Comparison of ENCODE assay signal across 19 cellular contexts in the genomic region with DNA sequence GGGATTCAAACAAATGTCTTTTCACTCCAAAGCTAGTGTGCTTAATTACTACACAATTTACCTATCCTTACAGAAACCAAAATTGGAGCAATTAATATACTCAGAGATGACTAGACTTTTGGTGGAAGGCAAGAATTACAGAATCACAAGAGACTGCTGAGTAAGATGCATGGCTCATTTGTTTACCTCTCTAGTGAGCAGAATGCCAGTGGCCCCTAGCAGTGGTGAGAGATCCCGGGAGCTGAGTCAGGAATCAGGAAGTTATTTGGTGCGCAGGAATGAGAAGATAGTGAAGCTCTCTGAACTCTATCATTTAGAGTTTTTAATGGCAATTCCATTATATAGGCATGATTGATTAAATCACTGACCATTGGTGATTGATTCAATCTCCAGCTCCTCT.
DNase-seq lines count a peak whose midpoint lies in the region; ATAC-seq and TF ChIP-seq lines count a peak whose summit lies in the region.
"Had no signal": no experiment of that assay in that cellular context is flagged by ENCODE, and none has a peak within 500 bp of the region (broad histone marks: within the 10 kb centered on the region; RNA-seq: fewer than 3 reads in every experiment).

No MANE protein-coding gene starts in this region.

- peaks cover 6% of the 10 kb centered on the region for H3K4me1 Mint-ChIP-seq in WTC11
- H3K4me1 Mint-ChIP-seq: central memory CD8-positive, alpha-beta T cell; naive B cell; T-helper 17 cell had no signal

- no CpG with 5 or more reads among the region's 2 CpGs for WGBS in trophoblast cell (ENCODE audit: extremely low coverage, insufficient coverage, insufficient read length)

- H3K14ac ChIP-seq in trophoblast cell (ENCODE audit: low read length) = no peak overlapping the region

- no peak overlapping the region for H4K91ac ChIP-seq in trophoblast cell (ENCODE audit: low read depth, low read length)

- H3K36me3 Mint-ChIP-seq in WTC11 = no peaks in the 10 kb centered on the region
- H3K36me3 Mint-ChIP-seq: CD4-positive, CD25-positive, alpha-beta regulatory T cell; naive B cell had no signal

- H3K27me3 Mint-ChIP-seq in WTC11 (ENCODE audit: low read depth) = no peaks in the 10 kb centered on the region
- H3K27me3 Mint-ChIP-seq: CD4-positive, CD25-positive, alpha-beta regulatory T cell; T-helper 17 cell had no signal

- H3K9me3 ChIP-seq in trophoblast cell (ENCODE audit: insufficient read depth, low read depth, low read length) = no peaks in the 10 kb centered on the region
- H3K9me3 ChIP-seq: prostate gland, stomach had no signal

- H4K12ac ChIP-seq in trophoblast cell (ENCODE audit: low read depth, low read length) = no peak overlapping the region

- H2AK5ac ChIP-seq in trophoblast cell (ENCODE audit: low read length) = no peak overlapping the region

- TF ChIP-seq CTCF in fibroblast of mammary gland (conservative IDR thresholded peaks at IDR 0.05; ENCODE audit: control insufficient read depth, insufficient read depth, low read depth, low read length) (no peak), WTC11 (IDR thresholded peaks at IDR 0.05) (no peak)

- H3K4me3 Mint-ChIP-seq in WTC11 = no peak overlapping the region
- H3K4me3 Mint-ChIP-seq: activated naive CD4-positive, alpha-beta T cell treated with anti-CD3 and anti-CD28 coated beads for 36 hours; CD4-positive, CD25-positive, alpha-beta regulatory T cell; central memory CD8-positive, alpha-beta T cell; naive B cell had no signal

- no peak overlapping the region for H2BK120ac ChIP-seq in trophoblast cell (ENCODE audit: insufficient read depth, low read length, poor library complexity)

- H3K4me3 ChIP-seq in fibroblast of mammary gland (ENCODE audit: control insufficient read depth, low read depth, low read length) (no peak overlapping the region), trophoblast cell (ENCODE audit: low read depth, low read length) (no peak overlapping the region)
- H3K4me3 ChIP-seq: prostate gland, stomach had no signal

- CTCF ChIA-PET in WTC11 (lab: Charles Lee) = interaction anchor here (1.2 kb wide), 1 partner anchor 286 kb away, joined by 7 read pairs; no protein-coding TSS in a partner anchor

- H3K18ac ChIP-seq in trophoblast cell (ENCODE audit: low read length) = no peak overlapping the region

- H3K4ac ChIP-seq in trophoblast cell (ENCODE audit: low read depth, low read length) = no peak overlapping the region

- no peak overlapping the region for H3K9ac ChIP-seq in trophoblast cell (ENCODE audit: low read length)

- no peak overlapping the region for H3K4me2 ChIP-seq in trophoblast cell (ENCODE audit: low read length)

- no peaks in the 10 kb centered on the region for H3K79me2 ChIP-seq in trophoblast cell (ENCODE audit: control insufficient read depth, insufficient read depth, low read length, poor library complexity)

- POLR2A ChIA-PET in WTC11 (lab: Charles Lee) = no interaction called here

- peaks cover 0 to 2% of the 10 kb centered on the region in 2 experiments for H3K4me1 ChIP-seq in trophoblast cell (ENCODE audit: control insufficient read depth in 1 of 2, insufficient read depth in 2 of 2, low read length in 2 of 2)
- H3K4me1 ChIP-seq: prostate gland, stomach had no signal

- H3K27ac Mint-ChIP-seq in WTC11 = no peak overlapping the region
- H3K27ac Mint-ChIP-seq: activated naive CD4-positive, alpha-beta T cell treated with anti-CD3 and anti-CD28 coated beads for 36 hours; CD4-positive, CD25-positive, alpha-beta regulatory T cell; naive B cell; T-helper 17 cell had no signal

- DNase-seq in GM04504 (ENCODE audit: low read depth) = peak; percentile 43
- peak; percentile 62 for DNase-seq in amniotic epithelial cell (ENCODE audit: low read depth)
- DNase-seq in fibroblast of mammary gland (ENCODE audit: low read depth) = peak; percentile 87
- DNase-seq in trophoblast cell = peak; percentile 50 to 52
- DNase-seq in NCI-H2029 (lab: John Stamatoyannopoulos, UW) = no peak
- DNase-seq in NCI-H345 treated with DMSO at 0.1 percent for 48 hours (lab: John Stamatoyannopoulos, UW; ENCODE audit: unreplicated experiment) = no peak
- DNase-seq in WTC11 (ENCODE audit: low spot score) = no peak
- DNase-seq: activated naive CD4-positive, alpha-beta T cell treated with anti-CD3 and anti-CD28 coated beads for 36 hours; CD4-positive, CD25-positive, alpha-beta regulatory T cell; naive B cell; NCI-H2081 treated with DMSO at 0.1 percent for 48 hours; NCI-H748 treated with DMSO at 0.1 percent for 48 hours; stimulated activated CD4-positive, alpha-beta T cell treated with anti-CD3 and anti-CD28 coated beads, Interleukin-15, amount 100 ng/mL, for 24 hours; stomach; T-helper 17 cell had no signal

- H2BK12ac ChIP-seq in trophoblast cell (ENCODE audit: low read length) = no peak overlapping the region

- no peak overlapping the region for H3K23ac ChIP-seq in trophoblast cell (ENCODE audit: low read length)

- no peaks in the 10 kb centered on the region for H3K27me3 ChIP-seq in trophoblast cell (ENCODE audit: insufficient read depth, low read length)
- H3K27me3 ChIP-seq: stomach had no signal

- H4K8ac ChIP-seq in trophoblast cell (ENCODE audit: low read depth, low read length) = no peak overlapping the region

- no peaks in the 10 kb centered on the region for H3K79me1 ChIP-seq in trophoblast cell (ENCODE audit: low read length)

- H2AFZ ChIP-seq in trophoblast cell (ENCODE audit: insufficient read depth, low read length, poor library complexity) = no peak overlapping the region

- H2BK5ac ChIP-seq in trophoblast cell (ENCODE audit: low read depth, low read length, poor library complexity) = no peak overlapping the region

- H3K9me3 Mint-ChIP-seq in WTC11 = no peaks in the 10 kb centered on the region
- H3K9me3 Mint-ChIP-seq: activated naive CD4-positive, alpha-beta T cell treated with anti-CD3 and anti-CD28 coated beads for 36 hours; central memory CD8-positive, alpha-beta T cell had no signal

- no peak overlapping the region for H3K27ac ChIP-seq in trophoblast cell (ENCODE audit: low read depth, low read length)
- H3K27ac ChIP-seq: prostate gland, stomach had no signal

- ATAC-seq in GM18868 (IDR thresholded peaks at IDR 0.05; ENCODE audit: unreplicated experiment) (no peak), WTC11 (no peak)
- ATAC-seq: activated CD4-positive, CD25-positive, alpha-beta regulatory T cell treated with anti-CD3 and anti-CD28 coated beads, Interleukin-2, amount 50 U/mL, for 24 hours; T-helper 17 cell had no signal

- H3K36me3 ChIP-seq in trophoblast cell (ENCODE audit: control insufficient read depth in 1 of 2, insufficient read depth in 2 of 2, low read length in 2 of 2) = no peaks in the 10 kb centered on the region
- H3K36me3 ChIP-seq: prostate gland, stomach had no signal

TF ChIP-seq in WTC11, 78 proteins besides CTCF, POLR2A, EP300 and RAD21:
- TF ChIP-seq ATF3 (CRISPR knock-in tag; conservative IDR thresholded peaks at IDR 0.05) = no peak
- TF ChIP-seq, protein P1, sequence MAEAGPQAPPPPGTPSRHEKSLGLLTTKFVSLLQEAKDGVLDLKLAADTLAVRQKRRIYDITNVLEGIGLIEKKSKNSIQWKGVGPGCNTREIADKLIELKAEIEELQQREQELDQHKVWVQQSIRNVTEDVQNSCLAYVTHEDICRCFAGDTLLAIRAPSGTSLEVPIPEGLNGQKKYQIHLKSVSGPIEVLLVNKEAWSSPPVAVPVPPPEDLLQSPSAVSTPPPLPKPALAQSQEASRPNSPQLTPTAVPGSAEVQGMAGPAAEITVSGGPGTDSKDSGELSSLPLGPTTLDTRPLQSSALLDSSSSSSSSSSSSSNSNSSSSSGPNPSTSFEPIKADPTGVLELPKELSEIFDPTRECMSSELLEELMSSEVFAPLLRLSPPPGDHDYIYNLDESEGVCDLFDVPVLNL (CRISPR knock-in tag; IDR thresholded peaks at IDR 0.05; ENCODE audit: borderline replicate concordance, low read depth) = no peak
- no peak for TF ChIP-seq ARID4B (CRISPR knock-in tag; IDR thresholded peaks at IDR 0.05; ENCODE audit: borderline replicate concordance)
- no peak for TF ChIP-seq ZNF138 (CRISPR knock-in tag; conservative IDR thresholded peaks at IDR 0.05)

Comparison
In these comparisons a context has a peak if more than half of its experiments do, and no peak if none do; other contexts are left out.
1. DNase-seq: peak in GM04504 (single experiment), amniotic epithelial cell (single experiment), fibroblast of mammary gland (single experiment) and trophoblast cell (2 of 2); none in NCI-H2029 (single experiment), NCI-H345 treated with DMSO at 0.1 percent for 48 hours (single experiment) and WTC11 (single experiment).